23 cellular contexts compared by ENCODE assay signal in the genomic region with DNA sequence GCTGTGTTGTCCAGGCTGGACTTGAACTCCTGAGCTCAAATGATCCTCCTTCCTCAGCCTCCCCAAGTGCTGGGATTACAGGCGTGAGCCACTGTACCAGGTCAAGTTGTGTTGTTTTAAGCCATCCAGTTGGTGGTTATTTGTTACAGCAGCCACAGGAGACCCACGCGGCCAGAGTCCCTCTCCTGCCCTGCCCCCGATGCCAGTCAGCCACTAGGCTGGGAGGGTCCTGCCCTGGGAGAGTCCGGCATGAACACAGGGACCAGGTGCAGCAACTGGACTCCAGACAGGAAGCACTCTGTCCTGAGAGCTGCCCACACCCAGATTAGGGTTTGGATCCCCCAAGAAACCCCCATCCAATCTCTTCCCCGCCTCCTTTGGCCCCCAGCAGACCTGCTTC. TPM values are rescaled to one million over a fixed set of nuclear protein-coding genes. Genes with fewer than 3 reads are reported as not detected.
"Had no signal": no experiment of that assay in that cellular context is flagged by ENCODE, and none has a peak within 500 bp of the region (broad histone marks: within the 10 kb centered on the region; RNA-seq: fewer than 3 reads in every experiment).

No MANE protein-coding gene starts in this region.

- H3K4me2 ChIP-seq: SK-N-SH had no signal

- FAIRE-seq: HepG2 had no signal

- H3K9ac ChIP-seq: SK-N-SH had no signal

- H3K4me3 ChIP-seq: MG63 had no signal

- H3K27ac ChIP-seq: RWPE1 had no signal

- H3K9me3 ChIP-seq: MG63, SK-N-SH had no signal

- H3K36me3 ChIP-seq: MG63 had no signal

- ATAC-seq: HepG2, Panc1, PC-3 had no signal

- DNase-seq: IMR-90, Karpas-422, KG1, MG63, NCI-H1092, NCI-H1436, NCI-H187 treated with DMSO at 0.1 percent for 48 hours, NCI-H2081, NCI-H2107, NCI-H2227 treated with DMSO at 0.1 percent for 48 hours, NCI-H524, NCI-H526 treated with DMSO at 0.1 percent for 48 hours, NCI-H748 treated with DMSO at 0.1 percent for 48 hours, PC-3, SHP77, SK-N-SH, SW 1271 had no signal

- H3K27me3 ChIP-seq: MG63 had no signal

RNA-seq across cellular contexts. Expression of gene FZD10, which starts 44.1 kb away (rescaled TPM):
- total RNA-seq: HepG2, HT1080, IMR-90, NCI-H460, PC-3, SK-MEL-5 had no signal
- polyA plus RNA-seq: HepG2, IMR-90, SK-N-SH had no signal
